In the genomic region with DNA sequence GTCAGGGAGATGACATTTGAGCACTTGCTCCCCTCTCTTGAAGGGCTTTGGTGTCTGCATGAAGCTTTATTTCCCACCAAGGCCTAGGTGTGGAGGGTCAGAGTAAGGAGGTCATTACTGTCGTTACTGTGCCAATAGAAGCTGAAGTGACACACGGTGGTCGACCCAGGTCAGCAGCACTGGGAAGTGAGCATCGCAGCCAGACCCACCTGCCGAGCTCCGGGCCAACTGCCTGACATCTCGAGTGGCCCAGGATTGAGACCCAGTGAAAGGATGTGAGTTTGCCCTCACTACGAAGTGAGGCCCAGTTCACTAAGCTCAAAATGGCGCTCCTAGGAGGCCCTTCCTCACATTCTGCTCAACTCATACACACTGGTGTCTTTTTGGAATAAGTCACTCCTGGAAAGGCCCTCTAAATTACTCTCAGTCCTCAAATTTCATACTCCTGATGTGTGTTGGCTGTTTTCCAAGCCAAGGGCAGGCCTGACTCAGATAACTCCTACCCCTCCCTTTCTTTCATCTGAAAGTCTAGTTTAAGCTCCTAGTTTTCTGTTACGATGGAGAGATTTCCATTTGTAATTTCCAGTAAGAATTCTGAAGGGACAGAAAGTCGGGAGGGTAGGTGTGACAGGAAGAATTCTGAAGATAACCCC, we compare ENCODE assay signal across 1 cellular context.
TF ChIP-seq lines count a peak whose summit lies in the region.

No MANE protein-coding gene starts in this region.

TF ChIP-seq in K562, 482 proteins besides CTCF, POLR2A, EP300 and RAD21 (continued from another document):
- TF ChIP-seq, protein P1, sequence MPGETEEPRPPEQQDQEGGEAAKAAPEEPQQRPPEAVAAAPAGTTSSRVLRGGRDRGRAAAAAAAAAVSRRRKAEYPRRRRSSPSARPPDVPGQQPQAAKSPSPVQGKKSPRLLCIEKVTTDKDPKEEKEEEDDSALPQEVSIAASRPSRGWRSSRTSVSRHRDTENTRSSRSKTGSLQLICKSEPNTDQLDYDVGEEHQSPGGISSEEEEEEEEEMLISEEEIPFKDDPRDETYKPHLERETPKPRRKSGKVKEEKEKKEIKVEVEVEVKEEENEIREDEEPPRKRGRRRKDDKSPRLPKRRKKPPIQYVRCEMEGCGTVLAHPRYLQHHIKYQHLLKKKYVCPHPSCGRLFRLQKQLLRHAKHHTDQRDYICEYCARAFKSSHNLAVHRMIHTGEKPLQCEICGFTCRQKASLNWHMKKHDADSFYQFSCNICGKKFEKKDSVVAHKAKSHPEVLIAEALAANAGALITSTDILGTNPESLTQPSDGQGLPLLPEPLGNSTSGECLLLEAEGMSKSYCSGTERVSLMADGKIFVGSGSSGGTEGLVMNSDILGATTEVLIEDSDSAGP (CRISPR knock-in tag; IDR thresholded peaks at IDR 0.05) = no peak
